1 cellular context compared by ENCODE assay signal in the genomic region with DNA sequence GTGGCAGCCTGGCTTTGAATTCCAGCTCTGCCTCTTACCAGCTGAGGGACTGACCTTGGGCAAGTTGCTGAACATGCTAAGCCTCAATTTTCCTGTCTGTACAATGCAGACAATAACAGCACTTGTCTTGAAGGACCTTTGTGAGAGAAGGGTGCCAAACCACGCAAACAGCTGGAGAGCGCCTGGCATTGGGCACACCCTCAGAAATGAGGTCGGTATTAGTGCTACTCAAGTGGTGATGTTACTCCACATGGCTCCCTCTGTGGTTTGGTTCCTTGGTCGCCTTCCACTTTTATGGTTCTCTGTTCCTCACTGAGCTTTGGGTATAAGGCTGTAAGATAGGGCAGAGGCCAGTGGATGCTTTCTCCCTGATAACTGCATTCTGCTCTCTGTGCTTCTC.
TF ChIP-seq lines count a peak whose summit lies in the region.

No MANE protein-coding gene starts in this region.

TF ChIP-seq in HepG2, 621 proteins besides CTCF, POLR2A, EP300 and RAD21:
- TF ChIP-seq ZSCAN21 (CRISPR knock-in tag; IDR thresholded peaks at IDR 0.05; ENCODE audit: borderline replicate concordance) (no peak), PCBP1 (IDR thresholded peaks at IDR 0.05; ENCODE audit: borderline replicate concordance, low read depth, low read length) (no peak)
